In the genomic region with DNA sequence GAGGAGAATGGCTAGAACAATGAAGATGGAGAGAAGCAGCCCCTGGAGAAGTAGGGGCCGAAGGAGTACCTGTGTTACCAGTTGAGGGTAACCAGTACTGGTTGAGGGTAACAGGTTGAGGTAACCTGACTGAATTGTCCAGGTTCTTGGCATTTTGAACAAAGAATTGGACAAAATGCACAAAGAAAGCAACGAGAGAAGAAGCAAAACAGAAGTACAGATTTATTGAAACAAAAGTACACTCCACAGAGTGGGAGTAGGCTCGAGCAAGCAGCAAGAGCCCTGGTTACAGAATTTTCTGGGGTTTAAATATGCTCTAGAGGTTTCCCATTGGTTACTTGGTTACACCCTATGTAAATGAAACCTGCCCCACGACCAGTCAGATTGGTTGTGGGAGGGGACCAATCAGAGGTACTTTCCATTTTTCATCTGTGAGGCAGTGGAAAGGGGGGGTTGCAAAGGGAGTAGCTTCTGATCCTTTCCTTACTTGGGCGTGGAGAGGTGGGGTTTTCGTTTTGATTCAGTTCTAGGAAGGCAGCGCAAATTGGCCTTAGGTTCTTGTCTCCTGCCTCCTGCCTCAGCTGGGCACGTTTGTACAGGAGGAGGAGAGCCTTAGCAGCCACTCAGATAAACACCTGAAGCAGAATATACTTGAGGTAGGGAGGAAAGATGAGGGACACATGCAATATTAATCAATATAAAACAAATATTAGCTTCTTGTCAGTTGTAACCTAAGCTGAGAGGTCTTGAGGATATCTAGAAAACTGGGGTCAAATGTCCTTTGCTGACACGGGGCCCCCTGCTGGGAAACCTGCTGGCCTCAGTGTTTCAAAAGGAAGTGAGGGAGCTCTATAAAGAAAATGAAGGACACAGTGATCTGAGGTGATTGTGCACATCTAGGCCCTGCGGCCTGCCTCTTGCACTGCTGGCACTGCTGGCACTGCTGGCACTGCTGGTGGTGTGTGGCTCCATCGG, we compare ENCODE assay signal across 1 cellular context.
A peak's percentile ranks its signal among the peaks of the same experiment; 100 is the strongest.
TF ChIP-seq lines count a peak whose summit lies in the region.

No MANE protein-coding gene starts in this region.

TF ChIP-seq in K562, 482 proteins besides CTCF, POLR2A, EP300 and RAD21 (continues in another document):
- peak in 1 of 2 experiments; percentile 65; a peak in 1 of 3 replicates for TF ChIP-seq CBX3 (IDR thresholded peaks at IDR 0.05; ENCODE audit: borderline replicate concordance in 1 of 2, low read length in 2 of 2)
- TF ChIP-seq SMC3 (conservative IDR thresholded peaks at IDR 0.05; ENCODE audit: insufficient read depth, low read depth, low read length) = 0 out of 2 replicates have a peak, but pooled peaks have one; percentile 9
- TF ChIP-seq SP1 (CRISPR knock-in tag; IDR thresholded peaks at IDR 0.05) = 0 out of 2 replicates have a peak, but pooled peaks have one; percentile 27
- TF ChIP-seq, protein P1, sequence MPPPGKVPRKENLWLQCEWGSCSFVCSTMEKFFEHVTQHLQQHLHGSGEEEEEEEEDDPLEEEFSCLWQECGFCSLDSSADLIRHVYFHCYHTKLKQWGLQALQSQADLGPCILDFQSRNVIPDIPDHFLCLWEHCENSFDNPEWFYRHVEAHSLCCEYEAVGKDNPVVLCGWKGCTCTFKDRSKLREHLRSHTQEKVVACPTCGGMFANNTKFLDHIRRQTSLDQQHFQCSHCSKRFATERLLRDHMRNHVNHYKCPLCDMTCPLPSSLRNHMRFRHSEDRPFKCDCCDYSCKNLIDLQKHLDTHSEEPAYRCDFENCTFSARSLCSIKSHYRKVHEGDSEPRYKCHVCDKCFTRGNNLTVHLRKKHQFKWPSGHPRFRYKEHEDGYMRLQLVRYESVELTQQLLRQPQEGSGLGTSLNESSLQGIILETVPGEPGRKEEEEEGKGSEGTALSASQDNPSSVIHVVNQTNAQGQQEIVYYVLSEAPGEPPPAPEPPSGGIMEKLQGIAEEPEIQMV (tag; conservative IDR thresholded peaks at IDR 0.05; ENCODE audit: low read depth) = no peak
- no peak for TF ChIP-seq ZNF584 (CRISPR knock-in tag; IDR thresholded peaks at IDR 0.05; ENCODE audit: low read depth)
- TF ChIP-seq NBN (IDR thresholded peaks at IDR 0.05; ENCODE audit: low read depth) = 0 out of 2 replicates have a peak, but pooled peaks have one; percentile 26
- 0 out of 2 replicates have a peak, but pooled peaks have one; percentile 22 for TF ChIP-seq HDAC2 (IDR thresholded peaks at IDR 0.05)
- TF ChIP-seq RCOR1 (IDR thresholded peaks at IDR 0.05; ENCODE audit: borderline replicate concordance in 1 of 2, low read depth in 2 of 2, low read length in 2 of 2) = peak in 1 of 2 experiments; percentile 7; a peak in 1 of 4 replicates
- peak; percentile 24 for TF ChIP-seq RBM25 (IDR thresholded peaks at IDR 0.05; ENCODE audit: low read depth, low read length, severe bottlenecking)
- TF ChIP-seq NRF1 (conservative IDR thresholded peaks at IDR 0.05 in 1 of 2, IDR thresholded peaks at IDR 0.05 in 1 of 2) = peak; percentile 37 to 44; a peak in 2 of 4 replicates
- no peak for TF ChIP-seq PBX2 (CRISPR knock-in tag; IDR thresholded peaks at IDR 0.05; ENCODE audit: low read depth)
- TF ChIP-seq PBX2 (tag; conservative IDR thresholded peaks at IDR 0.05; ENCODE audit: low read depth) = peak; percentile 61; the same call in 1 of the 2 replicates
- no peak for TF ChIP-seq CBX1 (IDR thresholded peaks at IDR 0.05; ENCODE audit: low read depth)
- no peak for TF ChIP-seq HDAC1 (IDR thresholded peaks at IDR 0.05)
- TF ChIP-seq TFAP4 (CRISPR knock-in tag; IDR thresholded peaks at IDR 0.05; ENCODE audit: borderline replicate concordance) = peak; percentile 47
- peak; percentile 73 for TF ChIP-seq MEIS2 (IDR thresholded peaks at IDR 0.05; ENCODE audit: partially characterized antibody)
- TF ChIP-seq, protein P2, sequence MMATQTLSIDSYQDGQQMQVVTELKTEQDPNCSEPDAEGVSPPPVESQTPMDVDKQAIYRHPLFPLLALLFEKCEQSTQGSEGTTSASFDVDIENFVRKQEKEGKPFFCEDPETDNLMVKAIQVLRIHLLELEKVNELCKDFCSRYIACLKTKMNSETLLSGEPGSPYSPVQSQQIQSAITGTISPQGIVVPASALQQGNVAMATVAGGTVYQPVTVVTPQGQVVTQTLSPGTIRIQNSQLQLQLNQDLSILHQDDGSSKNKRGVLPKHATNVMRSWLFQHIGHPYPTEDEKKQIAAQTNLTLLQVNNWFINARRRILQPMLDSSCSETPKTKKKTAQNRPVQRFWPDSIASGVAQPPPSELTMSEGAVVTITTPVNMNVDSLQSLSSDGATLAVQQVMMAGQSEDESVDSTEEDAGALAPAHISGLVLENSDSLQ (IDR thresholded peaks at IDR 0.05) = peak; percentile 74
- TF ChIP-seq ZNF449 (CRISPR knock-in tag; IDR thresholded peaks at IDR 0.05) = no peak
- TF ChIP-seq CXXC5 (CRISPR knock-in tag; IDR thresholded peaks at IDR 0.05) = 0 out of 2 replicates have a peak, but pooled peaks have one; percentile 25
- 0 out of 2 replicates have a peak, but pooled peaks have one; percentile 35 for TF ChIP-seq DPF2 (IDR thresholded peaks at IDR 0.05)
- no peak for TF ChIP-seq BHLHE40 (IDR thresholded peaks at IDR 0.05; ENCODE audit: low read length)
- peak; percentile 58 for TF ChIP-seq FOXM1 (IDR thresholded peaks at IDR 0.05; ENCODE audit: low read depth)
- TF ChIP-seq FOXM1 (CRISPR knock-in tag; IDR thresholded peaks at IDR 0.05; ENCODE audit: low read depth) = no peak
- TF ChIP-seq TRIM28 (IDR thresholded peaks at IDR 0.05) = 0 out of 2 replicates have a peak, but pooled peaks have one; percentile 37
- peak; percentile 27; the same call in 1 of the 2 replicates for TF ChIP-seq LCOR (CRISPR knock-in tag; IDR thresholded peaks at IDR 0.05)
- 0 out of 2 replicates have a peak, but pooled peaks have one; percentile 16 for TF ChIP-seq MYBL2 (IDR thresholded peaks at IDR 0.05; ENCODE audit: low read depth)
- TF ChIP-seq MYBL2 (CRISPR knock-in tag; IDR thresholded peaks at IDR 0.05; ENCODE audit: borderline replicate concordance) = no peak
- 0 out of 2 replicates have a peak, but pooled peaks have one; percentile 48 for TF ChIP-seq PREB (CRISPR knock-in tag; IDR thresholded peaks at IDR 0.05)
- TF ChIP-seq ESRRA (IDR thresholded peaks at IDR 0.05; ENCODE audit: borderline replicate concordance, low read depth) = peak; percentile 34; the same call in 1 of the 2 replicates
- TF ChIP-seq CCNT2 (IDR thresholded peaks at IDR 0.05; ENCODE audit: borderline replicate concordance, extremely low read depth, insufficient read length, low read depth, low read length) = no peak
- TF ChIP-seq, protein P3, sequence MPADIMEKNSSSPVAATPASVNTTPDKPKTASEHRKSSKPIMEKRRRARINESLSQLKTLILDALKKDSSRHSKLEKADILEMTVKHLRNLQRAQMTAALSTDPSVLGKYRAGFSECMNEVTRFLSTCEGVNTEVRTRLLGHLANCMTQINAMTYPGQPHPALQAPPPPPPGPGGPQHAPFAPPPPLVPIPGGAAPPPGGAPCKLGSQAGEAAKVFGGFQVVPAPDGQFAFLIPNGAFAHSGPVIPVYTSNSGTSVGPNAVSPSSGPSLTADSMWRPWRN (IDR thresholded peaks at IDR 0.05; ENCODE audit: low read depth) = no peak
- peak; percentile 33 for TF ChIP-seq NFYB (IDR thresholded peaks at IDR 0.05; ENCODE audit: extremely low read depth, insufficient read length)
- peak in 1 of 2 experiments; percentile 88; a peak in 2 of 4 replicates for TF ChIP-seq SRF (CRISPR knock-in tag; IDR thresholded peaks at IDR 0.05)
- peak; percentile 67; the same call in 1 of the 2 replicates for TF ChIP-seq NR2C1 (IDR thresholded peaks at IDR 0.05)
- TF ChIP-seq NR2C1 (tag; IDR thresholded peaks at IDR 0.05) = no peak
- 0 out of 2 replicates have a peak, but pooled peaks have one; percentile 27 for TF ChIP-seq SMARCA4 (IDR thresholded peaks at IDR 0.05)
- TF ChIP-seq, protein P4, sequence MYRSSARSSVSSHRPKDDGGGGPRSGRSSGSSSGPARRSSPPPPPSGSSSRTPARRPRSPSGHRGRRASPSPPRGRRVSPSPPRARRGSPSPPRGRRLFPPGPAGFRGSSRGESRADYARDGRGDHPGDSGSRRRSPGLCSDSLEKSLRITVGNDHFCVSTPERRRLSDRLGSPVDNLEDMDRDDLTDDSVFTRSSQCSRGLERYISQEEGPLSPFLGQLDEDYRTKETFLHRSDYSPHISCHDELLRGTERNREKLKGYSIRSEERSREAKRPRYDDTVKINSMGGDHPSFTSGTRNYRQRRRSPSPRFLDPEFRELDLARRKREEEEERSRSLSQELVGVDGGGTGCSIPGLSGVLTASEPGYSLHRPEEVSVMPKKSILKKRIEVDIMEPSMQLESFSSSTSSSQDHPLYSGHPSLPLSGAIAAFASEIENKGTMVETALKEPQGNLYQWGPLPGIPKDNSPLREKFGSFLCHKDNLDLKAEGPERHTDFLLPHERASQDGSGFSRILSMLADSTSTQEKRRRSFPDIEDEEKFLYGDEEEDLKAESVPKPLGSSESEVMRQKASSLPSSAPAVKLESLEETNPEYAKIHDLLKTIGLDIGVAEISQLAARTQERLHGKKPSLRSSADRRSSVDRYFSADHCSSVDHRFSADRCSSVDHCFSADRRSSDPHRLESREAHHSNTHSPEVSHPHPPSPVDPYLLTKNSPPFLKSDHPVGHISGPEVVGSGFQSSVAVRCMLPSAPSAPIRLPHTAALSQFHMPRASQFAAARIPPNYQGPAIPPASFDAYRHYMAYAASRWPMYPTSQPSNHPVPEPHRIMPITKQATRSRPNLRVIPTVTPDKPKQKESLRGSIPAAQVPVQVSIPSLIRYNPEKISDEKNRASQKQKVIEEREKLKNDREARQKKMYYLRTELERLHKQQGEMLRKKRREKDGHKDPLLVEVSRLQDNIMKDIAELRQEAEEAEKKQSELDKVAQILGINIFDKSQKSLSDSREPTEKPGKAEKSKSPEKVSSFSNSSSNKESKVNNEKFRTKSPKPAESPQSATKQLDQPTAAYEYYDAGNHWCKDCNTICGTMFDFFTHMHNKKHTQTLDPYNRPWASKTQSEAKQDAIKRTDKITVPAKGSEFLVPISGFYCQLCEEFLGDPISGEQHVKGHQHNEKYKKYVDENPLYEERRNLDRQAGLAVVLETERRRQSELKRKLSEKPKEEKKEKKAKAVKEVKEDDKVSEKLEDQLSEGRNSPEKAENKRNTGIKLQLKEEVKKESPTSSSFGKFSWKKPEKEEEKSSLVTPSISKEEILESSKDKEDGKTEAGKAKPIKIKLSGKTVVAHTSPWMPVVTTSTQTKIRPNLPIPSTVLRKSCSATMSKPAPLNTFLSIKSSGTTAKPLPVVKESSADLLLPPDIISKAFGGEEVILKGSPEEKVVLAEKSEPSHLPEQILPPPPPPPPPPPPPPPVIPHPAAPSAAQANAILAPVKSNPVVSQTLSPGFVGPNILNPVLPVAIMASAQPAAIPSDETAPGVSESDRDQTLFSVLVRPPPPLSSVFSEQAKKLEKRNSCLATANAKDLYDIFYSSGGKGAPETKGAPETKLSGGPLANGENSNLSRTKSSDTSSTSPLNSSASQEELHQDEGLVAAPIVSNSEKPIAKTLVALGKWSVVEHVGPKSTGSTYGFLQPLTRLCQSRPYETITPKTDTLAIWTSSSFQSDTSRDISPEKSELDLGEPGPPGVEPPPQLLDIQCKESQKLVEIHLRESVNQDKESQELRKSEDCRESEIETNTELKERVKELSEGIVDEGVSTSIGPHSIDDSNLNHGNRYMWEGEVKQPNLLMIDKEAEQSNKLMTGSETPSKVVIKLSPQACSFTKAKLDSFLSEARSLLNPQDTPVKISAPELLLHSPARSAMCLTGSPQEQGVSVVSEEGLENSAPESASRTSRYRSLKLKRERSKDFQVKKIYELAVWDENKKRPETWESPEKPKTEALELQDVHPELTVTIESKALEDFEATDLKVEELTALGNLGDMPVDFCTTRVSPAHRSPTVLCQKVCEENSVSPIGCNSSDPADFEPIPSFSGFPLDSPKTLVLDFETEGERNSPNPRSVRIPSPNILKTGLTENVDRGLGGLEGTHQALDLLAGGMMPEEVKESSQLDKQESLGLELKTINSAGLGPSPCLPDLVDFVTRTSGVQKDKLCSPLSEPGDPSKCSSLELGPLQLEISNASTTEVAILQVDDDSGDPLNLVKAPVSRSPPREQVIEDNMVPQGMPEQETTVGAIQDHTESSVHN (IDR thresholded peaks at IDR 0.05; ENCODE audit: borderline replicate concordance in 1 of 2, low read depth in 1 of 2) = 0 out of 4 replicates have a peak, but pooled peaks of 1 of the 2 experiments have one; percentile 29
